Comparison of ENCODE assay signal across 14 cellular contexts in genomic region chr5:78763659-78764189, GRCh38.
"Had no signal": no experiment of that assay in that cellular context is flagged by ENCODE, and none has a peak within 500 bp of the region (broad histone marks: within the 10 kb centered on the region; RNA-seq: fewer than 3 reads in every experiment).

No MANE protein-coding gene starts in this region.

- H3K4me1 Mint-ChIP-seq: activated T-helper 17 cell treated with anti-CD3 and anti-CD28 coated beads, Interleukin-2, amount 50 U/mL, for 72 hours; natural killer cell had no signal

- DNase-seq: activated CD4-positive, alpha-beta T cell treated with anti-CD3 and anti-CD28 coated beads for 1 hour; activated CD4-positive, alpha-beta T cell treated with anti-CD3 and anti-CD28 coated beads, Interleukin-2, amount 50 U/mL, for 48 hours; activated naive CD4-positive, alpha-beta T cell treated with anti-CD3 and anti-CD28 coated beads for 36 hours; activated naive CD8-positive, alpha-beta T cell treated with anti-CD3 and anti-CD28 coated beads, Interleukin-2, amount 50 U/mL, for 24 hours; cerebellar nuclear complex; foreskin melanocyte; kidney glomerular epithelial cell; mesendoderm; natural killer cell; stimulated activated CD4-positive, alpha-beta T cell treated with anti-CD3 and anti-CD28 coated beads, Interleukin-4, amount 100 ng/mL, for 24 hours; testis; upper lobe of right lung had no signal

- H3K27me3 Mint-ChIP-seq: activated naive CD8-positive, alpha-beta T cell treated with anti-CD3 and anti-CD28 coated beads, Interleukin-2, amount 50 U/mL, for 24 hours; activated T-helper 17 cell treated with anti-CD3 and anti-CD28 coated beads, Interleukin-2, amount 50 U/mL, for 72 hours had no signal

- H3K4me3 Mint-ChIP-seq: activated naive CD4-positive, alpha-beta T cell treated with anti-CD3 and anti-CD28 coated beads for 36 hours; activated naive CD8-positive, alpha-beta T cell treated with anti-CD3 and anti-CD28 coated beads, Interleukin-2, amount 50 U/mL, for 24 hours; activated T-helper 17 cell treated with anti-CD3 and anti-CD28 coated beads, Interleukin-2, amount 50 U/mL, for 72 hours; natural killer cell; stimulated activated naive CD8-positive, alpha-beta T cell treated with anti-CD3 and anti-CD28 coated beads, Interleukin-15, Interleukin-2, amounts not matched to agents 100 ng/mL and 50 ng/mL, for 24 hours had no signal

- ATAC-seq: activated naive CD8-positive, alpha-beta T cell treated with anti-CD3 and anti-CD28 coated beads, Interleukin-2, amount 50 U/mL, for 24 hours; activated T-helper 17 cell treated with anti-CD3 and anti-CD28 coated beads, Interleukin-2, amount 50 U/mL, for 72 hours; natural killer cell; upper lobe of right lung had no signal

- H3K36me3 Mint-ChIP-seq: natural killer cell had no signal

- H3K9me3 Mint-ChIP-seq: activated naive CD4-positive, alpha-beta T cell treated with anti-CD3 and anti-CD28 coated beads for 36 hours; activated naive CD8-positive, alpha-beta T cell treated with anti-CD3 and anti-CD28 coated beads, Interleukin-2, amount 50 U/mL, for 24 hours; natural killer cell; stimulated activated naive CD8-positive, alpha-beta T cell treated with anti-CD3 and anti-CD28 coated beads, Interleukin-15, Interleukin-2, amounts not matched to agents 100 ng/mL and 50 ng/mL, for 24 hours had no signal

- H3K27ac Mint-ChIP-seq: activated naive CD4-positive, alpha-beta T cell treated with anti-CD3 and anti-CD28 coated beads for 36 hours; activated naive CD8-positive, alpha-beta T cell treated with anti-CD3 and anti-CD28 coated beads, Interleukin-2, amount 50 U/mL, for 24 hours; activated T-helper 17 cell treated with anti-CD3 and anti-CD28 coated beads, Interleukin-2, amount 50 U/mL, for 72 hours; natural killer cell; stimulated activated naive CD8-positive, alpha-beta T cell treated with anti-CD3 and anti-CD28 coated beads, Interleukin-15, Interleukin-2, amounts not matched to agents 100 ng/mL and 50 ng/mL, for 24 hours had no signal
